24 cellular contexts compared by ENCODE assay signal in genomic region chr5:20224046-20224445, GRCh38.
"Had no signal": no experiment of that assay in that cellular context is flagged by ENCODE, and none has a peak within 500 bp of the region (broad histone marks: within the 10 kb centered on the region; RNA-seq: fewer than 3 reads in every experiment).

No MANE protein-coding gene starts in this region.

- H3K36me3 ChIP-seq: ascending aorta, brain microvascular endothelial cell, colonic mucosa, esophagus squamous epithelium had no signal

- ATAC-seq: activated CD4-positive, alpha-beta T cell treated with anti-CD3 and anti-CD28 coated beads for 36 hours; activated CD8-positive, alpha-beta memory T cell treated with anti-CD3 and anti-CD28 coated beads, Interleukin-2, amount 10 ng/mL, durations not matched to agents 7 days and 5 days; activated CD8-positive, alpha-beta T cell treated with anti-CD3 and anti-CD28 coated beads, Interleukin-2, amount 10 ng/mL, durations not matched to agents 7 days and 5 days; activated naive CD4-positive, alpha-beta T cell treated with anti-CD3 and anti-CD28 coated beads, Interleukin-2, amount 50 U/mL, for 72 hours had no signal

- H3K4me1 ChIP-seq: ascending aorta, colonic mucosa, esophagus squamous epithelium had no signal

- DNase-seq: activated CD4-positive, alpha-beta memory T cell treated with anti-CD3 and anti-CD28 coated beads for 36 hours; activated CD4-positive, alpha-beta T cell treated with anti-CD3 and anti-CD28 coated beads for 36 hours; activated CD4-positive, alpha-beta T cell treated with anti-CD3 and anti-CD28 coated beads, Interleukin-2, amount 10 ng/mL, durations not matched to agents 24 days and 14 days; activated CD4-positive, CD25-positive, alpha-beta regulatory T cell; activated CD4-positive, CD25-positive, alpha-beta regulatory T cell treated with anti-CD3 and anti-CD28 coated beads, Interleukin-2, amount 50 U/mL, for 72 hours; activated CD8-positive, alpha-beta memory T cell treated with anti-CD3 and anti-CD28 coated beads, Interleukin-2, amount 10 ng/mL, durations not matched to agents 7 days and 5 days; activated CD8-positive, alpha-beta memory T cell treated with anti-CD3 and anti-CD28 coated beads, Interleukin-2, amount 50 U/mL, for 4 hours; activated CD8-positive, alpha-beta T cell treated with anti-CD3 and anti-CD28 coated beads, Interleukin-2, amount 10 ng/mL, durations not matched to agents 7 days and 5 days; activated effector memory CD4-positive, alpha-beta T cell treated with anti-CD3 and anti-CD28 coated beads, Interleukin-2, amount 50 U/mL, for 16 hours; activated naive CD4-positive, alpha-beta T cell treated with anti-CD3 and anti-CD28 coated beads, Interleukin-2, amount 10 ng/mL, durations not matched to agents 7 days and 5 days; activated naive CD8-positive, alpha-beta T cell treated with anti-CD3 and anti-CD28 coated beads, Interleukin-2, amount 10 ng/mL, durations not matched to agents 7 days and 5 days; activated T-cell treated with anti-CD3 and anti-CD28 coated beads, Interleukin-2, amount 50 U/mL, for 1 hour; activated T-cell treated with anti-CD3 and anti-CD28 coated beads, Interleukin-2, amount 50 U/mL, for 48 hours; brain microvascular endothelial cell; caudate nucleus; colonic mucosa; effector CD8-positive, alpha-beta T cell; esophagus squamous epithelium; foreskin fibroblast; head of caudate nucleus; T-helper 2 cell had no signal

- H3K9me3 ChIP-seq: ascending aorta, colonic mucosa, esophagus squamous epithelium had no signal

- H3K27ac ChIP-seq: ascending aorta, brain microvascular endothelial cell, colonic mucosa, epithelial cell of prostate, esophagus squamous epithelium had no signal

- H3K27me3 ChIP-seq: ascending aorta, brain microvascular endothelial cell, colonic mucosa, esophagus squamous epithelium had no signal

- H3K4me3 ChIP-seq: ascending aorta, colonic mucosa, esophagus squamous epithelium had no signal
